In the genomic region with DNA sequence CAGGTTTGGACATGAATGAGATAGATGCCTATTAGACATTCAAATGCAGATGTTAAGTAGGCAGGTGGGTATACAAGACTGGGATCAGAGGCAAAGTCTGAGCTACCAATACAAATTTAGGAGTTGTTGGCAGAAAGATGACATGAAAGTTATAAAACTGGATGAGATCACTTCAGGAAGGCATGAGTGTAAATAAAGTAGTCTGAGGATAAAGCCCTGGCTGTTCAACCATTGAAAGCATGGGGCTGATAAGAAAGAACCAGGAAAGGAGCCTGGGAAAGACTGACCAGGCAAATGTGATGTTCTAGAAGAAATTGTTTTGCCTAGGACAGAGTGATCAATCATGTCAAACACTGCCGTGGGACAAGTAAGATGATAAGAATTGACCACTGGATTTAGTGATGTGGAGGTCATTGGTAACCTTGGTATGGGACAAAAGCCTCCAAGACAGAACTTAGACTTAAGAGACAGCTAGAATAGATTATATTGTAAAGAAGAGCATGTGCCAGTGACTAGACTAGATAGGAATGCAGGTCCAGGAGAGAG, we compare ENCODE assay signal across 20 cellular contexts.
DNase-seq lines count a peak whose midpoint lies in the region; ATAC-seq and TF ChIP-seq lines count a peak whose summit lies in the region.
"Had no signal": no experiment of that assay in that cellular context is flagged by ENCODE, and none has a peak within 500 bp of the region (broad histone marks: within the 10 kb centered on the region; RNA-seq: fewer than 3 reads in every experiment).

No MANE protein-coding gene starts in this region.

- H3K4me3 ChIP-seq in PC-3 (ENCODE audit: low read length) (no peak overlapping the region), fibroblast of the aortic adventitia (ENCODE audit: low read depth, low read length) (no peak overlapping the region), mesenchymal stem cell (ENCODE audit: insufficient read depth in 1 of 2, low read depth in 1 of 2, low read length in 2 of 2) (no peak overlapping the region)
- H3K4me3 ChIP-seq: BLaER1 had no signal

- H3K27me3 ChIP-seq in PC-3 (ENCODE audit: low read length) = no peaks in the 10 kb centered on the region
- peaks cover 0 to 4% of the 10 kb centered on the region in 2 experiments for H3K27me3 ChIP-seq in mesenchymal stem cell (ENCODE audit: control insufficient read depth in 1 of 2, insufficient read depth in 1 of 2, low read length in 2 of 2)
- H3K27me3 ChIP-seq: BLaER1 had no signal

- peak; percentile 6 for DNase-seq in DMS53 (lab: John Stamatoyannopoulos, UW)
- peak; percentile 19 for DNase-seq in PC-3
- DNase-seq in fibroblast of the aortic adventitia (ENCODE audit: low read depth) = peak; percentile 9
- peak; percentile 3 for DNase-seq in mesenchymal stem cell
- DNase-seq in RWPE1 (ENCODE audit: low spot score) = no peak
- DNase-seq in NCI-H1417 (lab: John Stamatoyannopoulos, UW) = no peak
- DNase-seq: ACHN; Caco-2; CD4-positive, alpha-beta memory T cell; DMS 273 treated with DMSO at 0.1 percent for 48 hours; GDM1; NCI-H1417 treated with DMSO at 0.1 percent for 48 hours; NCI-H187; NCI-H69; SIG-M5 had no signal

- 67% methylated on average over 1 of the region's 1 CpG for WGBS in mesenchymal stem cell

- no peak overlapping the region for H3K18ac ChIP-seq in mesenchymal stem cell (ENCODE audit: low read depth in 1 of 2, low read length in 2 of 2)

- POLR2A ChIA-PET in PC-3 (lab: Charles Lee; ENCODE audit: unreplicated experiment) = no interaction called here
- POLR2A ChIA-PET in RWPE1 (lab: Yijun Ruan, JAX; ENCODE audit: low non-redundant PET) = no interaction called here

- H2BK12ac ChIP-seq in mesenchymal stem cell (ENCODE audit: low read length in 2 of 2) = no peak overlapping the region

- H4K91ac ChIP-seq in mesenchymal stem cell (ENCODE audit: low read length) = no peak overlapping the region

- no peaks in the 10 kb centered on the region for H3K79me2 ChIP-seq in PC-3 (ENCODE audit: low read length)

- no peaks in the 10 kb centered on the region for H3F3A ChIP-seq in PC-3 (ENCODE audit: low read length, unreplicated experiment)

- H2BK15ac ChIP-seq in mesenchymal stem cell (ENCODE audit: low read depth, poor library complexity, severe bottlenecking) = no peak overlapping the region

- no peak overlapping the region for H3K4ac ChIP-seq in mesenchymal stem cell (ENCODE audit: low read depth in 1 of 2, low read length in 2 of 2)

- no peak overlapping the region for H4K8ac ChIP-seq in mesenchymal stem cell (ENCODE audit: low read length)

- H3K36me3 ChIP-seq in PC-3 (ENCODE audit: low read depth, low read length) (no peaks in the 10 kb centered on the region), mesenchymal stem cell (ENCODE audit: control insufficient read depth in 1 of 2, insufficient read depth in 2 of 2, low read depth in 1 of 2, low read length in 2 of 2) (no peaks in the 10 kb centered on the region)
- H3K36me3 ChIP-seq: BLaER1 had no signal

- no peak overlapping the region for H3K14ac ChIP-seq in mesenchymal stem cell (ENCODE audit: low read length in 2 of 2)

- H3K27ac ChIP-seq in PC-3 (ENCODE audit: low read length) (no peak overlapping the region), mesenchymal stem cell (ENCODE audit: low read length, poor library complexity, severe bottlenecking) (no peak overlapping the region), RWPE1 (no peak overlapping the region)
- H3K27ac ChIP-seq: 22Rv1, BLaER1 had no signal

- H3K79me1 ChIP-seq in mesenchymal stem cell (replicated peaks; ENCODE audit: low read length, poor library complexity, severe bottlenecking) = peaks cover 1% of the 10 kb centered on the region

- H2BK5ac ChIP-seq in mesenchymal stem cell (ENCODE audit: low read depth, low read length, poor library complexity, severe bottlenecking) = no peak overlapping the region

- intact Hi-C loops in PC-3 (cut with micrococcal nuclease) = loop anchor here (1.0 kb wide), 1 partner anchor 38 kb away; no protein-coding TSS in a partner anchor

- TF ChIP-seq CTCF in PC-3 (conservative IDR thresholded peaks at IDR 0.05; ENCODE audit: low read depth, low read length) = no peak
- TF ChIP-seq CTCF in fibroblast of the aortic adventitia (IDR thresholded peaks at IDR 0.05; ENCODE audit: insufficient read depth, low read length) = no peak
- no peak for TF ChIP-seq CTCF in RWPE1 (conservative IDR thresholded peaks at IDR 0.05; ENCODE audit: low read depth)

- 0 out of 2 replicates have a peak, but pooled peaks cover 3% of the 10 kb centered on the region for H3K9me2 ChIP-seq in PC-3 (replicated peaks; ENCODE audit: low read length)

- no peak overlapping the region for H2AK5ac ChIP-seq in mesenchymal stem cell (ENCODE audit: low read length, severe bottlenecking)

- no peaks in the 10 kb centered on the region for H4K20me1 ChIP-seq in PC-3 (ENCODE audit: low read length)
- H4K20me1 ChIP-seq: BLaER1 had no signal

- H3K9ac ChIP-seq in PC-3 (ENCODE audit: low read length) (no peak overlapping the region), mesenchymal stem cell (ENCODE audit: low read length) (no peak overlapping the region)
- H3K9ac ChIP-seq: BLaER1 had no signal

- CTCF ChIA-PET in PC-3 (lab: Charles Lee) = no interaction called here
- CTCF ChIA-PET in RWPE1 (lab: Yijun Ruan, JAX) = interaction anchor here (0.6 to 0.8 kb wide), 2 partner anchors 629 to 1121 kb away, joined by 3 to 5 read pairs; no protein-coding TSS in a partner anchor

- H3K9me3 ChIP-seq in PC-3 (ENCODE audit: low read length) (no peaks in the 10 kb centered on the region), mesenchymal stem cell (ENCODE audit: control insufficient read depth, low read length) (no peaks in the 10 kb centered on the region)
- H3K9me3 ChIP-seq: Caco-2 had no signal

- H2AFZ ChIP-seq in PC-3 (ENCODE audit: low read length) (no peak overlapping the region), mesenchymal stem cell (ENCODE audit: low read depth, low read length) (no peak overlapping the region)

- no peak overlapping the region for H3K23ac ChIP-seq in mesenchymal stem cell (ENCODE audit: low read length in 2 of 2)

- H3K4me1 ChIP-seq in PC-3 (ENCODE audit: insufficient read depth, low read length) (peaks cover 4% of the 10 kb centered on the region; the same call in 1 of the 2 replicates), mesenchymal stem cell (ENCODE audit: control insufficient read depth, insufficient read depth, low read depth, low read length) (no peaks in the 10 kb centered on the region)
- H3K4me1 ChIP-seq: BLaER1, Caco-2 had no signal

- BruUV-seq in PC-3 (replicated peaks; lab: Mats Ljungman, UMichigan) = no TSS peak

- H2BK120ac ChIP-seq in mesenchymal stem cell (ENCODE audit: low read depth, low read length) = no peak overlapping the region

- peak; percentile 85 for ATAC-seq in PC-3
- ATAC-seq in GM19467 (IDR thresholded peaks at IDR 0.05; ENCODE audit: unreplicated experiment) = no peak
- ATAC-seq in GM18519 (IDR thresholded peaks at IDR 0.05; ENCODE audit: low FRiP score, unreplicated experiment) = no peak
- ATAC-seq: SK-N-SH treated with all-trans-retinoic acid at 6 μM for 48 hours had no signal

- H3K4me2 ChIP-seq in PC-3 (ENCODE audit: low read length) = no peak overlapping the region
- no peak overlapping the region for H3K4me2 ChIP-seq in mesenchymal stem cell (ENCODE audit: low read length, poor library complexity, severe bottlenecking)
- H3K4me2 ChIP-seq: BLaER1 had no signal

Comparison
In these comparisons a context has a peak if more than half of its experiments do, and no peak if none do; other contexts are left out.
1. DNase-seq: peak in DMS53 (single experiment), PC-3 (single experiment), fibroblast of the aortic adventitia (single experiment) and mesenchymal stem cell (single experiment); none in RWPE1 (single experiment) and NCI-H1417 (0 of 3).